13 cellular contexts compared by ENCODE assay signal in the genomic region with DNA sequence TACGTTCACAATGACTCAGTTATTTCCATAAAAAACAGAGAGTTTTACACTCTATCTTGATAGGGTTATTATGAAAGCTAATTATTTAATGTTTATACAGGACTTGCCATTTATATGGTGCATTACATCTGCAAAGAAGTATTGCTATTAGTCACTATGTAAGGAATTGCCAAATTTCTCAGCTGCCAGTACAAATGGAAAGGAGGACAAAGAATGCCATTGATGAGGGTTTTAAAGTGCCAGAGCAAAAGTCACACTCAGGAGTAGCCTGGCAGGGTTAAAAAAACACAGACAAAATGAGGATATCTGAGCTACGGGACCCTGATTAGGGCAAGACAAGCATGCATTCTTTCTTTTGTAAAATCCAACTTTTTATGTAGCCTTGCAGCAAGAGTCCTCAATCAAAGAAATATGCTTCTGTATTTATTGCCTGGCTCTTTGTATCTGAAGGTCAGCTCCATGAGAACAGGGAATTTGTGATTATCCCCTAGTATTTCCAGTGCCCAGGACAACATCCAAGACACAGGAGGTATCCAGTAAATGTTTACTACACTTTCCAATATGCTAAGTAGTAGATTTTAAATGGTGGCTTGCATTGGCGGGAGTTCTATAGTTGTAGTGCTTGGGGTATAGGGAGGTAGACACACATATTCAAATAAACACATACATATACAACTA.
DNase-seq lines count a peak whose midpoint lies in the region; ATAC-seq, FAIRE-seq and TF ChIP-seq lines count a peak whose summit lies in the region.
"Had no signal": no experiment of that assay in that cellular context is flagged by ENCODE, and none has a peak within 500 bp of the region (broad histone marks: within the 10 kb centered on the region; RNA-seq: fewer than 3 reads in every experiment).

No MANE protein-coding gene starts in this region.

- no peaks in the 10 kb centered on the region for H3K79me2 ChIP-seq in keratinocyte (ENCODE audit: control insufficient read depth, insufficient read depth, low read length)

- TF ChIP-seq POLR2A in gastrocnemius medialis (IDR thresholded peaks at IDR 0.05), result no peak

- H3K9me3 ChIP-seq in keratinocyte (ENCODE audit: control insufficient read depth, low read depth, low read length) (no peaks in the 10 kb centered on the region), gastrocnemius medialis (no peaks in the 10 kb centered on the region), mesenchymal stem cell (ENCODE audit: control insufficient read depth, low read length) (no peaks in the 10 kb centered on the region)
- H3K9me3 ChIP-seq: thoracic aorta had no signal

- dilution Hi-C loops in keratinocyte (cut with MboI; ENCODE audit: extremely low pct_ligation_motif_present, low sequenced_read_pairs), result no loop called here

- H3K14ac ChIP-seq in mesenchymal stem cell (ENCODE audit: low read length in 2 of 2), result no peak overlapping the region

- no peak overlapping the region for H2BK12ac ChIP-seq in mesenchymal stem cell (ENCODE audit: low read length in 2 of 2)

- H3K4me2 ChIP-seq in keratinocyte (ENCODE audit: control insufficient read depth, extremely low read depth, insufficient read depth, low read depth, low read length) (peak overlapping the region; percentile 23), mesenchymal stem cell (ENCODE audit: low read length, poor library complexity, severe bottlenecking) (no peak overlapping the region)
- H3K4me2 ChIP-seq: GM23338 had no signal

- H3K4ac ChIP-seq in mesenchymal stem cell (ENCODE audit: low read depth in 1 of 2, low read length in 2 of 2), result no peak overlapping the region

- H2BK15ac ChIP-seq in mesenchymal stem cell (ENCODE audit: low read depth, poor library complexity, severe bottlenecking), result no peak overlapping the region

- H3K4me3 Mint-ChIP-seq in HFFc6 (no peak overlapping the region), chondrocyte (ENCODE audit: unreplicated experiment) (no peak overlapping the region), progenitor cell of endocrine pancreas (ENCODE audit: low read depth) (no peak overlapping the region)
- H3K4me3 Mint-ChIP-seq: GM23338 had no signal

- H3K27me3 Mint-ChIP-seq in HFFc6 (ENCODE audit: insufficient read depth), result peaks cover 2% of the 10 kb centered on the region; the same call in 1 of the 2 replicates
- no peaks in the 10 kb centered on the region for H3K27me3 Mint-ChIP-seq in chondrocyte (ENCODE audit: low read depth)
- no peaks in the 10 kb centered on the region for H3K27me3 Mint-ChIP-seq in progenitor cell of endocrine pancreas

- no peak overlapping the region for H2BK5ac ChIP-seq in mesenchymal stem cell (ENCODE audit: low read depth, low read length, poor library complexity, severe bottlenecking)

- no peak overlapping the region for H4K8ac ChIP-seq in mesenchymal stem cell (ENCODE audit: low read length)

- CTCF ChIA-PET in AG04449 (lab: Yijun Ruan, JAX), result interaction anchor here (0.9 to 1.2 kb wide), 2 partner anchors 14 to 16 kb away, joined by 3 read pairs; no protein-coding TSS in a partner anchor

- no peak overlapping the region for H3K4me3 ChIP-seq in AG04449 (ENCODE audit: low read depth, low read length)
- no peak overlapping the region for H3K4me3 ChIP-seq in keratinocyte (ENCODE audit: control insufficient read depth in 2 of 3, extremely low read depth in 1 of 3, insufficient read depth in 2 of 3, low read depth in 1 of 3, low read length in 3 of 3)
- no peak overlapping the region for H3K4me3 ChIP-seq in gastrocnemius medialis
- H3K4me3 ChIP-seq in mesenchymal stem cell (ENCODE audit: insufficient read depth in 1 of 2, low read depth in 1 of 2, low read length in 2 of 2), result no peak overlapping the region
- H3K4me3 ChIP-seq: GM23338, thoracic aorta had no signal

- TF ChIP-seq CTCF in AG04449 (IDR thresholded peaks at IDR 0.05; ENCODE audit: insufficient read depth, low read length, missing control alignments) (no peak), HFFc6 (IDR thresholded peaks at IDR 0.05) (no peak), chondrocyte (IDR thresholded peaks at IDR 0.05) (no peak), keratinocyte (optimal IDR thresholded peaks at IDR 0.05 in 1 of 3, IDR thresholded peaks at IDR 0.05 in 1 of 3, conservative IDR thresholded peaks at IDR 0.05 in 1 of 3; ENCODE audit: extremely low read depth in 1 of 3, insufficient read depth in 2 of 3, low read length in 3 of 3) (no peak), gastrocnemius medialis (IDR thresholded peaks at IDR 0.05 in 4 of 5, conservative IDR thresholded peaks at IDR 0.05 in 1 of 5) (no peak), progenitor cell of endocrine pancreas (IDR thresholded peaks at IDR 0.05; ENCODE audit: unreplicated experiment) (no peak)

- ATAC-seq in gastrocnemius medialis, result no peak
- ATAC-seq: GM23338 had no signal

- WGBS in mesenchymal stem cell, result 83% methylated on average over 1 of the region's 3 CpGs

- DNase-seq in AG04449 (ENCODE audit: low read depth, low spot score) (peak; percentile 24), HFFc6 (peak; percentile 51), chondrocyte (ENCODE audit: low spot score) (no peak), keratinocyte (ENCODE audit: low read depth, low spot score) (no peak), gastrocnemius medialis (no peak), progenitor cell of endocrine pancreas (ENCODE audit: low spot score, unreplicated experiment) (no peak), mesenchymal stem cell (no peak), NAMALWA (ENCODE audit: low spot score) (no peak)
- DNase-seq: glutamatergic neuron, NCI-H2107, posterior cingulate gyrus had no signal

- H3K36me3 ChIP-seq in keratinocyte (ENCODE audit: control insufficient read depth in 2 of 2, extremely low read depth in 1 of 2, insufficient read depth in 2 of 2, low read length in 2 of 2), result no peaks in the 10 kb centered on the region
- H3K36me3 ChIP-seq in gastrocnemius medialis, result no peaks in the 10 kb centered on the region
- H3K36me3 ChIP-seq in mesenchymal stem cell (ENCODE audit: control insufficient read depth in 1 of 2, insufficient read depth in 2 of 2, low read depth in 1 of 2, low read length in 2 of 2), result no peaks in the 10 kb centered on the region
- H3K36me3 ChIP-seq: thoracic aorta had no signal

- intact Hi-C loops in gastrocnemius medialis (cut with DNase I; ENCODE audit: low total_unique reads), result no loop called here

- H3K4me1 Mint-ChIP-seq in HFFc6 (ENCODE audit: low read depth) (peaks cover 40% of the 10 kb centered on the region), chondrocyte (ENCODE audit: low read depth) (peaks cover 23% of the 10 kb centered on the region), progenitor cell of endocrine pancreas (ENCODE audit: low read depth) (peaks cover 13% of the 10 kb centered on the region)

- in situ Hi-C loops in gastrocnemius medialis (cut with MboI; ENCODE audit: low sequenced_read_pairs in 4 of 4), result no loop called here

- POLR2A ChIA-PET in AG04449 (lab: Yijun Ruan, JAX), result no interaction called here

- no peak overlapping the region for H3K23ac ChIP-seq in mesenchymal stem cell (ENCODE audit: low read length in 2 of 2)

- no peak overlapping the region for H3K27ac Mint-ChIP-seq in HFFc6
- H3K27ac Mint-ChIP-seq in chondrocyte (ENCODE audit: unreplicated experiment), result peak overlapping the region; percentile 5
- H3K27ac Mint-ChIP-seq in progenitor cell of endocrine pancreas, result no peak overlapping the region
- H3K27ac Mint-ChIP-seq: GM23338 had no signal

- H4K20me1 ChIP-seq in keratinocyte (ENCODE audit: control insufficient read depth, extremely low read depth, insufficient read depth, low read length), result no peaks in the 10 kb centered on the region

- H2BK120ac ChIP-seq in mesenchymal stem cell (ENCODE audit: low read depth, low read length), result no peak overlapping the region

- H3K9ac ChIP-seq in keratinocyte (ENCODE audit: control insufficient read depth, extremely low read depth, insufficient read depth, low read length), result no peak overlapping the region
- no peak overlapping the region for H3K9ac ChIP-seq in mesenchymal stem cell (ENCODE audit: low read length)

- H3K27ac ChIP-seq in keratinocyte (ENCODE audit: control insufficient read depth, insufficient read depth, low read length), result no peak overlapping the region
- H3K27ac ChIP-seq in gastrocnemius medialis, result no peak overlapping the region
- H3K27ac ChIP-seq in mesenchymal stem cell (ENCODE audit: low read length, poor library complexity, severe bottlenecking), result no peak overlapping the region
- H3K27ac ChIP-seq: thoracic aorta had no signal

- peak; percentile 71 for FAIRE-seq in keratinocyte (lab: Jason Lieb, UNC)

- H2AFZ ChIP-seq in keratinocyte (ENCODE audit: control insufficient read depth, low read length), result no peak overlapping the region
- no peak overlapping the region for H2AFZ ChIP-seq in mesenchymal stem cell (ENCODE audit: low read depth, low read length)
- H2AFZ ChIP-seq: GM23338 had no signal

- no peak overlapping the region for H2AK5ac ChIP-seq in mesenchymal stem cell (ENCODE audit: low read length, severe bottlenecking)

- no peak overlapping the region for H4K91ac ChIP-seq in mesenchymal stem cell (ENCODE audit: low read length)

- peaks cover 3% of the 10 kb centered on the region for H3K79me1 ChIP-seq in mesenchymal stem cell (replicated peaks; ENCODE audit: low read length, poor library complexity, severe bottlenecking)

- H3K36me3 Mint-ChIP-seq in HFFc6 (ENCODE audit: low read depth) (no peaks in the 10 kb centered on the region), chondrocyte (ENCODE audit: low read depth) (no peaks in the 10 kb centered on the region), progenitor cell of endocrine pancreas (ENCODE audit: insufficient read depth) (no peaks in the 10 kb centered on the region)

- no peaks in the 10 kb centered on the region for H3K9me1 ChIP-seq in keratinocyte (ENCODE audit: control insufficient read depth, extremely low read depth, insufficient read depth, low read length)

- H3K18ac ChIP-seq in mesenchymal stem cell (ENCODE audit: low read depth in 1 of 2, low read length in 2 of 2), result no peak overlapping the region

- H3K4me1 ChIP-seq in keratinocyte (ENCODE audit: control insufficient read depth, extremely low read depth, insufficient read depth, low read length), result peaks cover 18% of the 10 kb centered on the region
- H3K4me1 ChIP-seq in gastrocnemius medialis, result no peaks in the 10 kb centered on the region
- H3K4me1 ChIP-seq in mesenchymal stem cell (ENCODE audit: control insufficient read depth, insufficient read depth, low read depth, low read length), result no peaks in the 10 kb centered on the region

- H3K27me3 ChIP-seq in keratinocyte (ENCODE audit: control insufficient read depth, extremely low read depth, insufficient read depth, low read length) (no peaks in the 10 kb centered on the region), gastrocnemius medialis (no peaks in the 10 kb centered on the region), mesenchymal stem cell (ENCODE audit: control insufficient read depth in 1 of 2, insufficient read depth in 1 of 2, low read length in 2 of 2) (no peaks in the 10 kb centered on the region)

- no peaks in the 10 kb centered on the region for H3K9me3 Mint-ChIP-seq in HFFc6
- H3K9me3 Mint-ChIP-seq in chondrocyte (ENCODE audit: low read depth), result no peaks in the 10 kb centered on the region
- H3K9me3 Mint-ChIP-seq in progenitor cell of endocrine pancreas (ENCODE audit: low read depth), result peaks cover 4% of the 10 kb centered on the region
- H3K9me3 Mint-ChIP-seq: GM23338 had no signal

Comparison
In these comparisons a context has a peak if more than half of its experiments do, and no peak if none do; other contexts are left out.
1. DNase-seq: peak in AG04449 (single experiment) and HFFc6 (single experiment); none in chondrocyte (single experiment), keratinocyte (single experiment), gastrocnemius medialis (0 of 2), progenitor cell of endocrine pancreas (single experiment), mesenchymal stem cell (single experiment) and NAMALWA (single experiment).